ENCODE assay signal across 7 cellular contexts in the genomic region with DNA sequence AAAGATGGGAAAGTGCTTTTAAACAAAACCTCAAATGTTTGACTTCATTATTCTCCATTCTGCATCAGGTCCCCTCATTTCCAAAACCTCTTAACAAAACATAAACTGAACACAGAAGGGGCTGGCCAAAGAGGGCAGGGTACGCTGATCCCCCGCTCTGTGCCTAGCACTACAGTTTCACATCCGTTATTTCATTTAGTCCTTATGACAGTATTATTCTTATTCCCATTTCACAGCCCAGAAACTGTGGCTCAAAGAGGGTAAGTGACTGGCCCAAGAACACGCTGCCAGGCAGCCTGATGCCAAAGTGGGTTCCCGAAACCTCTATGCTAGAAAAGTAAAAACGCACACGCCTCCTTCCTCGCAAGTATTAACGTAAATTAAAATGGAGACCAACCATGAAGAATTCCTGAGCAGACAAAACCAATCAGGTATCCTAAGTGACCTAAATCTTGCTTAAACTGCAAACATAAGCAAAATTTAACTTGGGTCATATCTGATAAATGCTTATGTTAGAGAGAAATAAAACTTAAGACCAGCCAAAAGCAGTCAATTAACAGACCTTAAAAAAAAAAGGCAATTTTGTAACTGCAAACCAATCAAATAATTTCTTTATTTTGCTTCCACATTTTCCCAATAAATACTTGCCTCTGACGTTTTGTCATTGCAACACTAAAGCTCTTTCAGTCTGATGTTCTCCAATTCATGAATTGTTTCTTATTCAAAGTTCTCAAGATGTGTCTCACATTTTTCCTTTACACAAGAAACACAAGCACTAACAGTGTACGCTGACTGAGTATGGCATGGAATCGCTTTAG. TPM values are rescaled to one million over a fixed set of nuclear protein-coding genes. Genes with fewer than 3 reads are reported as not detected.
A peak's percentile ranks its signal among the peaks of the same experiment; 100 is the strongest.
DNase-seq lines count a peak whose midpoint lies in the region; ATAC-seq, FAIRE-seq and TF ChIP-seq lines count a peak whose summit lies in the region.

No MANE protein-coding gene starts in this region.

- no peaks in the 10 kb centered on the region for H3K27me3 Mint-ChIP-seq in WTC11 (ENCODE audit: low read depth)

- H3K4me3 Mint-ChIP-seq in WTC11 = peak overlapping the region; percentile 94

- H3K9me3 Mint-ChIP-seq in WTC11 = no peaks in the 10 kb centered on the region

- H3K27ac ChIP-seq in iPS DF 6.9 (ENCODE audit: low read length) (no peak overlapping the region), small intestine (ENCODE audit: low read depth in 1 of 2, low read length in 1 of 2) (peak overlapping the region; percentile 30 to 87)

- peaks cover 2% of the 10 kb centered on the region for H3K4me1 ChIP-seq in iPS DF 6.9 (ENCODE audit: control insufficient read depth, insufficient read depth, low read length)
- peaks cover 3 to 5% of the 10 kb centered on the region in 2 donors for H3K4me1 ChIP-seq in small intestine (ENCODE audit: control insufficient read depth in 2 of 2, insufficient read depth in 1 of 2, low read depth in 1 of 2, low read length in 1 of 2)

- no peaks in the 10 kb centered on the region for H3K36me3 Mint-ChIP-seq in WTC11

- peaks cover 39% of the 10 kb centered on the region for H3K4me1 Mint-ChIP-seq in WTC11

- no peak for ATAC-seq in WTC11

- WGBS in iPS DF 6.9 (ENCODE audit: insufficient coverage, insufficient read length) = no CpG with 5 or more reads among the region's 12 CpGs
- WGBS in small intestine, 3 donors = 49 to 61% (median 60%) methylated on average over 12 of the region's 12 CpGs

- TF ChIP-seq CTCF in HFF-Myc (IDR thresholded peaks at IDR 0.05; ENCODE audit: low read depth, low read length, missing control alignments) (no peak), WTC11 (IDR thresholded peaks at IDR 0.05) (no peak)

- H3K27ac Mint-ChIP-seq in WTC11 = peak overlapping the region; percentile 98

- no peak for DNase-seq in HFF-Myc (ENCODE audit: extremely low read depth, low read depth)
- DNase-seq in WTC11 (ENCODE audit: low spot score) = no peak
- DNase-seq in iPS DF 6.9 (ENCODE audit: low read depth, low spot score) = no peak
- DNase-seq in small intestine = peak; percentile 46
- DNase-seq in GOT3 (lab: John Stamatoyannopoulos, UW) = no peak
- DNase-seq in OCI-M2 (lab: John Stamatoyannopoulos, UW; ENCODE audit: unreplicated experiment) = no peak
- DNase-seq in NCI-H748 (lab: John Stamatoyannopoulos, UW; ENCODE audit: unreplicated experiment) = no peak

- no peaks in the 10 kb centered on the region for H3K9me3 ChIP-seq in iPS DF 6.9 (ENCODE audit: control insufficient read depth, insufficient read depth, low read length)
- no peaks in the 10 kb centered on the region for H3K9me3 ChIP-seq in small intestine (ENCODE audit: control insufficient read depth, low read depth)

- FAIRE-seq in small intestine (lab: Jason Lieb, UNC) = no peak

- peak overlapping the region; percentile 64 for H3K4me3 ChIP-seq in HFF-Myc (replicated peaks; ENCODE audit: low read depth, low read length)
- H3K4me3 ChIP-seq in iPS DF 6.9 (ENCODE audit: low read length) = peak overlapping the region; percentile 84; the same call in 1 of the 2 replicates
- peak overlapping the region; percentile 74 to 79 for H3K4me3 ChIP-seq in small intestine (ENCODE audit: low read depth in 1 of 2, low read length in 2 of 2)

- H3K36me3 ChIP-seq in iPS DF 6.9 (ENCODE audit: control insufficient read depth, insufficient read depth, low read length) (no peaks in the 10 kb centered on the region), small intestine (ENCODE audit: control insufficient read depth in 2 of 2, insufficient read depth in 2 of 2, low read length in 2 of 2) (no peaks in the 10 kb centered on the region)

- H3K27me3 ChIP-seq in iPS DF 6.9 (ENCODE audit: control insufficient read depth, insufficient read depth, low read length) = no peaks in the 10 kb centered on the region
- no peaks in the 10 kb centered on the region for H3K27me3 ChIP-seq in small intestine (ENCODE audit: control insufficient read depth in 2 of 2, insufficient read depth in 2 of 2, low read length in 2 of 2)

- CTCF ChIA-PET in WTC11 (lab: Charles Lee) = interaction anchor here (0.8 to 0.9 kb wide), 2 partner anchors 14 to 61 kb away, joined by 4 read pairs; no protein-coding TSS in a partner anchor

- POLR2A ChIA-PET in WTC11 (lab: Charles Lee) = interaction anchor here (0.9 kb wide), 1 partner anchor 14 kb away, joined by 5 read pairs; no protein-coding TSS in a partner anchor

TF ChIP-seq in WTC11, 78 proteins besides CTCF, POLR2A, EP300 and RAD21:
- TF ChIP-seq ZNF317 (CRISPR knock-in tag; IDR thresholded peaks at IDR 0.05; ENCODE audit: borderline replicate concordance, low read depth) (no peak), NR2C2 (CRISPR knock-in tag; IDR thresholded peaks at IDR 0.05) (no peak), JAZF1 (CRISPR knock-in tag; IDR thresholded peaks at IDR 0.05) (no peak), ZNF416 (CRISPR knock-in tag; IDR thresholded peaks at IDR 0.05) (no peak), ZBTB21 (CRISPR knock-in tag; IDR thresholded peaks at IDR 0.05; ENCODE audit: borderline replicate concordance) (no peak)

RNA-seq across cellular contexts. Expression of gene CASP9, which starts 0.7 kb away (rescaled TPM):
- 13.5 to 18.6 TPM (median 16.6 TPM) in 3 replicates for total RNA-seq in WTC11 (2021)
- 10 to 100 TPM; 13.8 to 23.7 (median 15.1) TPM for polyA plus RNA-seq in small intestine

RNA-seq across cellular contexts. Expression of gene DNAJC16, which starts 3.3 kb away (rescaled TPM):
- total RNA-seq in WTC11 (2021) = 16.4 to 20.4 TPM (median 17.5 TPM) in 3 replicates
- polyA plus RNA-seq in small intestine = 1 to 10 TPM; 1.6 to 5.4 (median 2.7) TPM

RNA-seq across cellular contexts. Expression of gene CELA2B, which starts 47.4 kb away (rescaled TPM):
- total RNA-seq in WTC11 (2021) = 0.55 TPM in 1 of 3 replicates, not detected in the others
- polyA plus RNA-seq in small intestine = not detected
